In genomic region chr4:42865572-42866189, GRCh38 we compare ENCODE assay signal across 8 cellular contexts. TPM values are rescaled to one million over a fixed set of nuclear protein-coding genes. Genes with fewer than 3 reads are reported as not detected.
A peak's percentile ranks its signal among the peaks of the same experiment; 100 is the strongest.
DNase-seq lines count a peak whose midpoint lies in the region; ATAC-seq and TF ChIP-seq lines count a peak whose summit lies in the region.

No MANE protein-coding gene starts in this region.

- peak; percentile 63 for DNase-seq in activated effector memory CD4-positive, alpha-beta T cell treated with anti-CD3 and anti-CD28 coated beads, Interleukin-2, amount 50 U/mL, for 16 hours
- no peak for DNase-seq in activated effector memory CD4-positive, alpha-beta T cell treated with Interleukin-2 at 50 U/mL for 16 hours
- DNase-seq in NCI-H2029 (lab: John Stamatoyannopoulos, UW) (peak; percentile 17), WERI-Rb-1 (peak; percentile 55), myocyte (ENCODE audit: low read depth) (peak; percentile 33), thoracic aorta (ENCODE audit: low spot score) (no peak)
- peak; percentile 20 for DNase-seq in effector CD8-positive, alpha-beta T cell (lab: John Stamatoyannopoulos, UW)

- no peaks in the 10 kb centered on the region for H3K4me1 ChIP-seq in thoracic aorta (ENCODE audit: control insufficient read depth in 1 of 2, low read depth in 2 of 2)

- no peaks in the 10 kb centered on the region for H3K27me3 ChIP-seq in WERI-Rb-1 (ENCODE audit: insufficient read depth, low read depth, severe bottlenecking)
- H3K27me3 ChIP-seq in thoracic aorta (replicated peaks; ENCODE audit: insufficient read depth): no peaks in the 10 kb centered on the region

- H3K36me3 ChIP-seq in WERI-Rb-1 (no peaks in the 10 kb centered on the region), thoracic aorta (no peaks in the 10 kb centered on the region)

- H3K4me3 ChIP-seq in WERI-Rb-1 (ENCODE audit: low read depth, low read length) (no peak overlapping the region), thoracic aorta (no peak overlapping the region)

- peak; percentile 77 for ATAC-seq in HG02623 (IDR thresholded peaks at IDR 0.05; ENCODE audit: unreplicated experiment)
- no peak for ATAC-seq in thoracic aorta (ENCODE audit: insufficient number of reproducible peaks, low FRiP score, low read depth)

- TF ChIP-seq CTCF in WERI-Rb-1 (IDR thresholded peaks at IDR 0.05; ENCODE audit: low read depth, low read length) (peak; percentile 54), thoracic aorta (IDR thresholded peaks at IDR 0.05) (peak; percentile 70)

- no peaks in the 10 kb centered on the region for H3K9me3 ChIP-seq in WERI-Rb-1 (ENCODE audit: severe bottlenecking)
- H3K9me3 ChIP-seq in thoracic aorta: no peaks in the 10 kb centered on the region

- H3K27ac ChIP-seq in WERI-Rb-1 (no peak overlapping the region), thoracic aorta (no peak overlapping the region)

RNA-seq across cellular contexts. Expression of gene GRXCR1, which starts 26.8 kb away (rescaled TPM):
- total RNA-seq in myocyte (not detected in 2 replicates), thoracic aorta (not detected)
- not detected for polyA plus RNA-seq in myocyte (2012)

Comparison
In these comparisons a context has a peak if more than half of its experiments do, and no peak if none do; other contexts are left out.
1. DNase-seq: peak in activated effector memory CD4-positive, alpha-beta T cell treated with anti-CD3 and anti-CD28 coated beads, Interleukin-2, amount 50 U/mL, for 16 hours (single experiment), NCI-H2029 (single experiment), WERI-Rb-1 (single experiment), effector CD8-positive, alpha-beta T cell (single experiment) and myocyte (single experiment); none in activated effector memory CD4-positive, alpha-beta T cell treated with Interleukin-2 at 50 U/mL for 16 hours (single experiment) and thoracic aorta (single experiment).